10 cellular contexts compared by ENCODE assay signal in genomic region chr19:8577247-8577646, GRCh38. TPM values are rescaled to one million over a fixed set of nuclear protein-coding genes. Genes with fewer than 3 reads are reported as not detected.
A peak's percentile ranks its signal among the peaks of the same experiment; 100 is the strongest.
DNase-seq lines count a peak whose midpoint lies in the region; ATAC-seq and TF ChIP-seq lines count a peak whose summit lies in the region.
"Had no signal": no experiment of that assay in that cellular context is flagged by ENCODE, and none has a peak within 500 bp of the region (broad histone marks: within the 10 kb centered on the region; RNA-seq: fewer than 3 reads in every experiment).

TSS of gene MYO1F (minus strand) at chr19:8577442. CDS start at chr19:8577309, 133 bp downstream.

- peaks cover 0 to 52% (median 0%) of the 10 kb centered on the region in 11 experiments; a peak in 7 of 22 replicates for H4K20me1 ChIP-seq in BLaER1 treated with 17β-estradiol and CSF1 and Interleukin-3, amounts not matched to agents 10 nM and 100 nM
- no peaks in the 10 kb centered on the region for H4K20me1 ChIP-seq in MM.1S (ENCODE audit: insufficient read depth, low read length)

- H2AFZ ChIP-seq in MM.1S (ENCODE audit: low read length), result no peak within 1 kb of the TSS

- TF ChIP-seq CTCF in MM.1S (IDR thresholded peaks at IDR 0.05; ENCODE audit: low read length), result no peak
- TF ChIP-seq CTCF in A673 (conservative IDR thresholded peaks at IDR 0.05; ENCODE audit: low read depth, low read length), result no peak

- H3K27me3 Mint-ChIP-seq in naive thymus-derived CD4-positive, alpha-beta T cell, result peaks cover 0 to 3% (median 0%) of the 10 kb centered on the region in 5 donors

- H3K9me3 Mint-ChIP-seq in naive thymus-derived CD4-positive, alpha-beta T cell, result peaks cover 0 to 9% (median 0%) of the 10 kb centered on the region in 11 donors

- CTCF ChIA-PET in naive thymus-derived CD4-positive, alpha-beta T cell (lab: Charles Lee), result interaction anchor here (0.7 to 8.3 kb wide), 15 partner anchors 9 to 1692 kb away, joined by 3 to 147 read pairs (median 9); partner anchors contain the start of genes MARCHF2 and ZNF414
- CTCF ChIA-PET in A673 (lab: Charles Lee), result interaction anchor here (0.5 kb wide), 1 partner anchor 187 kb away, joined by 9 read pairs; the partner anchor contains the start of gene RAB11B

- peaks cover 53 to 71% (median 61%) of the 10 kb centered on the region in 7 donors for H3K4me1 Mint-ChIP-seq in naive thymus-derived CD4-positive, alpha-beta T cell

- H3F3A ChIP-seq in MM.1S (ENCODE audit: insufficient read depth, low read length), result no peaks in the 10 kb centered on the region

- ATAC-seq in naive thymus-derived CD4-positive, alpha-beta T cell, result peak; percentile 10
- ATAC-seq in GM18520 (IDR thresholded peaks at IDR 0.05; ENCODE audit: unreplicated experiment) (no peak), GM18519 (IDR thresholded peaks at IDR 0.05; ENCODE audit: low FRiP score, unreplicated experiment) (no peak)
- ATAC-seq: body of pancreas had no signal

- BruUV-seq in A673 (replicated peaks; lab: Mats Ljungman, UMichigan), result no TSS peak

- DNase-seq in MM.1S, result no peak
- DNase-seq in caudate nucleus (lab: John Stamatoyannopoulos, UW), result peak in 10 of 61 donors; percentile 0 to 18 (median 6)
- DNase-seq in naive thymus-derived CD4-positive, alpha-beta T cell, result no peak
- DNase-seq in A673 (ENCODE audit: low spot score), result no peak
- DNase-seq in NCI-H1105 treated with DMSO at 0.1 percent for 48 hours (lab: John Stamatoyannopoulos, UW), result no peak

- H3K4me3 Mint-ChIP-seq in naive thymus-derived CD4-positive, alpha-beta T cell, result peak within 1 kb of the TSS; percentile 80 to 97 (median 84)

- peaks cover 70 to 85% (median 71%) of the 10 kb centered on the region in 10 experiments for H3K4me1 ChIP-seq in BLaER1 treated with 17β-estradiol and CSF1 and Interleukin-3, amounts not matched to agents 10 nM and 100 nM
- H3K4me1 ChIP-seq in MM.1S (ENCODE audit: low read length) (peaks cover 6% of the 10 kb centered on the region; the same call in 1 of the 2 replicates), A673 (ENCODE audit: insufficient read depth, low read length, poor library complexity, severe bottlenecking) (peaks cover 15% of the 10 kb centered on the region)
- peaks cover 47 to 60% of the 10 kb centered on the region in 2 donors for H3K4me1 ChIP-seq in naive thymus-derived CD4-positive, alpha-beta T cell (ENCODE audit: control insufficient read depth in 2 of 2, insufficient read depth in 2 of 2, low read length in 2 of 2)

- H3K36me3 Mint-ChIP-seq in naive thymus-derived CD4-positive, alpha-beta T cell, result peaks cover 0 to 44% (median 0%) of the 10 kb centered on the region in 5 donors

- H3K27me3 ChIP-seq in BLaER1 treated with 17β-estradiol and CSF1 and Interleukin-3, amounts not matched to agents 10 nM and 100 nM, result peaks cover 0 to 7% (median 0%) of the 10 kb centered on the region in 11 experiments; a peak in 2 of 22 replicates
- H3K27me3 ChIP-seq in MM.1S (replicated peaks; ENCODE audit: insufficient read depth, low read length) (peaks cover 64% of the 10 kb centered on the region), A673 (replicated peaks; ENCODE audit: insufficient read depth, low read depth, low read length, poor library complexity) (no peaks in the 10 kb centered on the region)
- no peaks in the 10 kb centered on the region for H3K27me3 ChIP-seq in naive thymus-derived CD4-positive, alpha-beta T cell (ENCODE audit: control insufficient read depth in 2 of 2, insufficient read depth in 2 of 2, low read length in 2 of 2)

- peak within 1 kb of the TSS; percentile 78 to 98 (median 90) for H3K9ac ChIP-seq in BLaER1 treated with 17β-estradiol and CSF1 and Interleukin-3, amounts not matched to agents 10 nM and 100 nM
- no peak within 1 kb of the TSS for H3K9ac ChIP-seq in MM.1S (ENCODE audit: low read length)

- intact Hi-C loops in naive thymus-derived CD4-positive, alpha-beta T cell (cut with micrococcal nuclease), result no loop called here
- intact Hi-C loops in A673 (cut with micrococcal nuclease; ENCODE audit: unreplicated experiment), result no loop called here

- POLR2A ChIA-PET in naive thymus-derived CD4-positive, alpha-beta T cell (lab: Charles Lee), result interaction anchor here (0.7 to 21.7 kb wide), 10 partner anchors 8 to 256 kb away, joined by 3 to 566 read pairs (median 6); partner anchors contain the start of genes NDUFA7, RPS28 and ZNF414
- POLR2A ChIA-PET in A673 (lab: Charles Lee; ENCODE audit: low non-redundant PET), result no interaction called here

- H3K36me3 ChIP-seq in BLaER1 treated with 17β-estradiol and CSF1 and Interleukin-3, amounts not matched to agents 10 nM and 100 nM, result peaks cover 0 to 44% (median 36%) of the 10 kb centered on the region in 11 experiments; a peak in 17 of 22 replicates
- no peaks in the 10 kb centered on the region for H3K36me3 ChIP-seq in MM.1S (replicated peaks; ENCODE audit: insufficient read depth, low read length)
- H3K36me3 ChIP-seq in naive thymus-derived CD4-positive, alpha-beta T cell (ENCODE audit: control insufficient read depth in 2 of 3, insufficient read depth in 3 of 3, low read length in 3 of 3), result no peaks in the 10 kb centered on the region
- H3K36me3 ChIP-seq in A673 (ENCODE audit: insufficient read depth, low read length, poor library complexity, severe bottlenecking), result no peaks in the 10 kb centered on the region

- peaks cover 0 to 5% (median 0%) of the 10 kb centered on the region in 11 experiments; a peak in 2 of 22 replicates for H3K9me3 ChIP-seq in BLaER1 treated with 17β-estradiol and CSF1 and Interleukin-3, amounts not matched to agents 10 nM and 100 nM (replicated peaks in 1 of 11)
- H3K9me3 ChIP-seq in MM.1S (replicated peaks; ENCODE audit: insufficient read depth, low read length), result no peaks in the 10 kb centered on the region
- no peaks in the 10 kb centered on the region for H3K9me3 ChIP-seq in naive thymus-derived CD4-positive, alpha-beta T cell (ENCODE audit: control insufficient read depth in 2 of 3, low read length in 3 of 3)
- no peaks in the 10 kb centered on the region for H3K9me3 ChIP-seq in A673 (ENCODE audit: low read depth, low read length, poor library complexity, severe bottlenecking)
- H3K9me3 ChIP-seq: body of pancreas had no signal

- H3K79me2 ChIP-seq in MM.1S (ENCODE audit: low read length), result no peaks in the 10 kb centered on the region

- H3K4me2 ChIP-seq in BLaER1 treated with 17β-estradiol and CSF1 and Interleukin-3, amounts not matched to agents 10 nM and 100 nM, result peak within 1 kb of the TSS; percentile 74 to 99 (median 97)
- peak within 1 kb of the TSS; percentile 43; the same call in 1 of the 2 replicates for H3K4me2 ChIP-seq in MM.1S (ENCODE audit: low read depth, low read length)

- peak within 1 kb of the TSS; percentile 79 to 99 (median 96) for H3K27ac ChIP-seq in BLaER1 treated with 17β-estradiol and CSF1 and Interleukin-3, amounts not matched to agents 10 nM and 100 nM
- H3K27ac ChIP-seq in MM.1S (ENCODE audit: low read length) (no peak within 1 kb of the TSS), caudate nucleus (ENCODE audit: low read depth, low read length) (peak within 1 kb of the TSS; percentile 54), A673 (ENCODE audit: low read depth, low read length, poor library complexity, severe bottlenecking) (no peak within 1 kb of the TSS)
- no peak within 1 kb of the TSS for H3K27ac ChIP-seq in naive thymus-derived CD4-positive, alpha-beta T cell (ENCODE audit: low read depth, low read length)

- no peaks in the 10 kb centered on the region for H3K9me2 ChIP-seq in MM.1S (replicated peaks; ENCODE audit: insufficient read depth, low read length)

- peak within 1 kb of the TSS; percentile 43 to 95 (median 80) for H3K4me3 ChIP-seq in BLaER1 treated with 17β-estradiol and CSF1 and Interleukin-3, amounts not matched to agents 10 nM and 100 nM
- no peak within 1 kb of the TSS; the same call in 1 of the 2 replicates for H3K4me3 ChIP-seq in MM.1S (ENCODE audit: low read length)
- H3K4me3 ChIP-seq in naive thymus-derived CD4-positive, alpha-beta T cell (ENCODE audit: low read length), result peak within 1 kb of the TSS; percentile 53
- no peak within 1 kb of the TSS for H3K4me3 ChIP-seq in A673 (ENCODE audit: low read depth, low read length, poor library complexity, severe bottlenecking)
- H3K4me3 ChIP-seq: body of pancreas had no signal

- H3K27ac Mint-ChIP-seq in naive thymus-derived CD4-positive, alpha-beta T cell, result peak within 1 kb of the TSS; percentile 39 to 98 (median 79)

RNA-seq across cellular contexts. Expression of gene MYO1F, which starts in this region (rescaled TPM):
- total RNA-seq in naive thymus-derived CD4-positive, alpha-beta T cell, result 100 to 1,000 TPM in 2 of 5 experiments, 10 to 100 TPM in 3; 25.5 to 472 (median 66.7) TPM
- polyA plus RNA-seq in naive thymus-derived CD4-positive, alpha-beta T cell, result 1 to 10 TPM in 1 of 2 donors, under 1 TPM in 1; 0.83 to 1.0 TPM
- 0.26 and 0.37 TPM in 2 replicates for total RNA-seq in A673 (2021)
- total RNA-seq: Daoy had no signal

Comparison
In these comparisons a context has a peak if more than half of its experiments do, and no peak if none do; other contexts are left out.
1. RNA of gene MYO1F (total RNA-seq): 25.5 to 472 TPM in naive thymus-derived CD4-positive, alpha-beta T cell; 0.26 to 0.37 TPM in A673; every median in the first group is over 10 times any median in the second.
2. H3K27ac ChIP-seq: peak in BLaER1 treated with 17β-estradiol and CSF1 and Interleukin-3, amounts not matched to agents 10 nM and 100 nM (11 of 11) and caudate nucleus (single experiment); none in MM.1S (single experiment), naive thymus-derived CD4-positive, alpha-beta T cell (single experiment) and A673 (single experiment).
3. H3K4me3 ChIP-seq: peak in BLaER1 treated with 17β-estradiol and CSF1 and Interleukin-3, amounts not matched to agents 10 nM and 100 nM (10 of 10) and naive thymus-derived CD4-positive, alpha-beta T cell (single experiment); none in MM.1S (single experiment) and A673 (single experiment).